Comparison of ENCODE assay signal across 18 cellular contexts in genomic region chr11:13324141-13324540, GRCh38.
"Had no signal": no experiment of that assay in that cellular context is flagged by ENCODE, and none has a peak within 500 bp of the region (broad histone marks: within the 10 kb centered on the region; RNA-seq: fewer than 3 reads in every experiment).

No MANE protein-coding gene starts in this region.

- H3K27ac ChIP-seq: body of pancreas, right atrium auricular region, suprapubic skin had no signal

- ATAC-seq: activated naive CD4-positive, alpha-beta T cell treated with anti-CD3 and anti-CD28 coated beads, Interleukin-2, amount 50 U/mL, for 72 hours; body of pancreas; stimulated activated naive CD8-positive, alpha-beta T cell treated with anti-CD3 and anti-CD28 coated beads, Interleukin-15, Interleukin-2, amounts not matched to agents 100 U/mL and 50 U/mL, for 24 hours had no signal

- H3K9me3 Mint-ChIP-seq: activated naive CD4-positive, alpha-beta T cell treated with anti-CD3 and anti-CD28 coated beads, Interleukin-2, amount 50 U/mL, for 72 hours; endodermal cell; naive B cell; type B pancreatic cell had no signal

- H3K4me3 Mint-ChIP-seq: endodermal cell, type B pancreatic cell had no signal

- H3K36me3 Mint-ChIP-seq: activated naive CD4-positive, alpha-beta T cell treated with anti-CD3 and anti-CD28 coated beads, Interleukin-2, amount 50 U/mL, for 72 hours; type B pancreatic cell had no signal

- H3K27me3 Mint-ChIP-seq: naive B cell, type B pancreatic cell had no signal

- H3K4me1 Mint-ChIP-seq: endodermal cell had no signal

- DNase-seq: activated CD4-positive, alpha-beta T cell treated with anti-CD3 and anti-CD28 coated beads, Interleukin-2, amount 50 U/mL, for 48 hours; activated CD4-positive, CD25-positive, alpha-beta regulatory T cell treated with anti-CD3 and anti-CD28 coated beads, Interleukin-2, amount 50 U/mL, for 72 hours; activated effector memory CD4-positive, alpha-beta T cell treated with Interleukin-2 at 50 U/mL for 16 hours; amniotic stem cell; body of pancreas; central memory CD4-positive, alpha-beta T cell; endodermal cell; head of caudate nucleus; naive B cell; small intestine; stimulated activated CD4-positive, alpha-beta T cell treated with anti-CD3 and anti-CD28 coated beads, Interleukin-4, amount 100 ng/mL, for 4 hours; stimulated activated CD8-positive, alpha-beta memory T cell treated with anti-CD3 and anti-CD28 coated beads, Interleukin-4, amount 100 ng/mL, for 48 hours; stimulated activated naive CD8-positive, alpha-beta T cell treated with anti-CD3 and anti-CD28 coated beads, Interleukin-15, Interleukin-2, amounts not matched to agents 100 U/mL and 50 U/mL, for 24 hours; T-helper 9 cell had no signal

- H3K27ac Mint-ChIP-seq: endodermal cell, type B pancreatic cell had no signal
